ENCODE assay signal across 22 cellular contexts in the genomic region with DNA sequence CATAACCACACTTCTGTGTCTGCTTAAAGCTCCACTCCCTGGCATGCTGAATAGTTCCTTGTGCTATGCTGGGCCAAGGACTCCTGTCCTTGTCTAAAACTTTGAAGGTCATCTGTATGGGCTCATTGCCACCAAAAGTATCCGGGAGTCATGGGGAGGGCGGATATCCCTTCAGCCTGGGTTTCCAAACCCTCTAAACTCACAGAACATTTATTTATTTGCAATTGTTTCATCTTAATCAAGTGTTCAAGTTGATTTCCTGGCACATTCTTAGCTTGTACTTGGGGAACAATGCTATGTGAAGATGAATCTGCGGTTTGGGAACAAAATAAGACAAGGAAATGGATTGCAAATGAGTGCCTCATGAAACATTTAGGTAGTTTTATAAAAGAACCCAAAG. TPM values are rescaled to one million over a fixed set of nuclear protein-coding genes. Genes with fewer than 3 reads are reported as not detected.
DNase-seq lines count a peak whose midpoint lies in the region; ATAC-seq and TF ChIP-seq lines count a peak whose summit lies in the region.
"Had no signal": no experiment of that assay in that cellular context is flagged by ENCODE, and none has a peak within 500 bp of the region (broad histone marks: within the 10 kb centered on the region; RNA-seq: fewer than 3 reads in every experiment).

No MANE protein-coding gene starts in this region.

- H3K4me1 ChIP-seq in right atrium auricular region, result peaks cover 0 to 14% of the 10 kb centered on the region in 2 donors
- H3K4me1 ChIP-seq in hepatocyte (ENCODE audit: insufficient read depth), result peaks cover 20% of the 10 kb centered on the region
- no peaks in the 10 kb centered on the region for H3K4me1 ChIP-seq in psoas muscle
- H3K4me1 ChIP-seq: BE2C had no signal

- H3K79me2 ChIP-seq in hepatocyte, result peaks cover 4% of the 10 kb centered on the region

- DNase-seq in Right ventricle myocardium superior, result no peak
- DNase-seq in right atrium auricular region (ENCODE audit: low spot score), result no peak
- DNase-seq in hepatocyte (ENCODE audit: low spot score), result no peak
- no peak for DNase-seq in psoas muscle
- no peak for DNase-seq in stimulated activated CD4-positive, alpha-beta T cell treated with anti-CD3 and anti-CD28 coated beads, Interleukin-2, amount 100 ng/mL, for 48 hours
- DNase-seq in activated CD4-positive, alpha-beta T cell treated with anti-CD3 and anti-CD28 coated beads, Interleukin-2, amount 50 U/mL, for 4 hours, result no peak
- DNase-seq in AG08395 (ENCODE audit: low spot score), result no peak
- DNase-seq: activated CD8-positive, alpha-beta memory T cell treated with anti-CD3 and anti-CD28 coated beads for 24 hours; activated naive CD4-positive, alpha-beta T cell treated with Interleukin-2 at 50 U/mL for 16 hours; activated T-cell treated with anti-CD3 and anti-CD28 coated beads, Interleukin-2, amount 50 U/mL, for 24 hours; amygdala; BE2C; central memory CD4-positive, alpha-beta T cell; MG63; NCI-H1417 treated with DMSO at 0.1 percent for 48 hours; NCI-H2107; NCI-H446 treated with DMSO at 0.1 percent for 48 hours; PC-9; SJCRH30; T-helper 1 cell had no signal

- H3K4me2 ChIP-seq in hepatocyte, result peak overlapping the region; percentile 65
- H3K4me2 ChIP-seq: PC-9 had no signal

- no peaks in the 10 kb centered on the region for H3K9me2 ChIP-seq in hepatocyte (replicated peaks; ENCODE audit: insufficient read depth)

- WGBS in hepatocyte (ENCODE audit: low lambda C conversion rate, missing lambda C conversion rate), result 85% methylated on average over 3 of the region's 3 CpGs
- 59 to 62% (median 59%) methylated on average over 3 of the region's 3 CpGs for WGBS in psoas muscle, 3 donors

- H3K27me3 ChIP-seq in right atrium auricular region, result no peaks in the 10 kb centered on the region
- H3K27me3 ChIP-seq in hepatocyte, result no peaks in the 10 kb centered on the region
- no peaks in the 10 kb centered on the region for H3K27me3 ChIP-seq in psoas muscle (ENCODE audit: insufficient read depth in 3 of 3, low read length in 2 of 3)
- H3K27me3 ChIP-seq: BE2C, MG63, SJCRH30 had no signal

- H3K9me3 ChIP-seq in right atrium auricular region (no peaks in the 10 kb centered on the region), hepatocyte (ENCODE audit: low read depth) (no peaks in the 10 kb centered on the region), psoas muscle (no peaks in the 10 kb centered on the region)
- H3K9me3 ChIP-seq: BE2C, MG63, SJCRH30 had no signal

- H3K36me3 ChIP-seq in right atrium auricular region (no peaks in the 10 kb centered on the region), hepatocyte (replicated peaks; ENCODE audit: insufficient read depth, low read depth) (no peaks in the 10 kb centered on the region), psoas muscle (ENCODE audit: insufficient read depth in 1 of 2, low read depth in 1 of 2) (no peaks in the 10 kb centered on the region)
- H3K36me3 ChIP-seq: BE2C, MG63, SJCRH30 had no signal

- H4K20me1 ChIP-seq in hepatocyte (ENCODE audit: insufficient read depth, poor library complexity, severe bottlenecking), result no peaks in the 10 kb centered on the region

- H3K27ac ChIP-seq in right atrium auricular region (peak overlapping the region in 1 of 2 donors; percentile 66), hepatocyte (peak overlapping the region; percentile 85), psoas muscle (no peak overlapping the region)
- H3K27ac ChIP-seq: PC-9, SJCRH30 had no signal

- no peak for TF ChIP-seq CTCF in right atrium auricular region (IDR thresholded peaks at IDR 0.05)
- TF ChIP-seq CTCF in hepatocyte (IDR thresholded peaks at IDR 0.05; ENCODE audit: poor library complexity), result no peak
- TF ChIP-seq CTCF in psoas muscle (IDR thresholded peaks at IDR 0.05), result no peak

- intact Hi-C loops in Right ventricle myocardium superior (cut with DNase I), result no loop called here
- intact Hi-C loops in psoas muscle (cut with DNase I), result no loop called here

- no peak overlapping the region for H2AFZ ChIP-seq in hepatocyte
- H2AFZ ChIP-seq: PC-9 had no signal

- ATAC-seq in Right ventricle myocardium superior (ENCODE audit: poor library complexity) (peak; percentile 28), psoas muscle (no peak), GM18858 (IDR thresholded peaks at IDR 0.05; ENCODE audit: unreplicated experiment) (no peak)

- H3K4me3 ChIP-seq in right atrium auricular region (peak overlapping the region in 1 of 2 donors; percentile 34), hepatocyte (no peak overlapping the region), psoas muscle (peak overlapping the region; percentile 44)
- H3K4me3 ChIP-seq: MG63, PC-9, SJCRH30 had no signal

RNA-seq across cellular contexts. Expression of a gene that starts 1.8 kb away (rescaled TPM):
- total RNA-seq in Right ventricle myocardium superior (14.0 TPM), right atrium auricular region (10 to 100 TPM; 30.6 to 34.3 TPM), hepatocyte (10.7 and 19.1 TPM in 2 replicates), psoas muscle (1 to 10 TPM; 3.7 to 8.1 (median 5.6) TPM)
- polyA plus RNA-seq in hepatocyte (5.8 and 10.1 TPM in 2 replicates), psoas muscle (1 to 10 TPM; 4.6 to 6.6 (median 5.3) TPM)
- total RNA-seq: neural crest cell had no signal
